In genomic region chrX:65695849-65696248, GRCh38 we compare ENCODE assay signal across 11 cellular contexts. TPM values are rescaled to one million over a fixed set of nuclear protein-coding genes. Genes with fewer than 3 reads are reported as not detected.
DNase-seq lines count a peak whose midpoint lies in the region; ATAC-seq, FAIRE-seq and TF ChIP-seq lines count a peak whose summit lies in the region.
"Had no signal": no experiment of that assay in that cellular context is flagged by ENCODE, and none has a peak within 500 bp of the region (broad histone marks: within the 10 kb centered on the region; RNA-seq: fewer than 3 reads in every experiment).

No MANE protein-coding gene starts in this region.

- H3K9me3 ChIP-seq in CD8-positive, alpha-beta T cell (ENCODE audit: low read length): no peaks in the 10 kb centered on the region
- no peaks in the 10 kb centered on the region for H3K9me3 ChIP-seq in K562 (replicated peaks; ENCODE audit: control insufficient read depth, insufficient read depth, low read depth, low read length)
- H3K9me3 ChIP-seq in neutrophil: no peaks in the 10 kb centered on the region

- intact Hi-C loops in CD8-positive, alpha-beta T cell (cut with DNase I, micrococcal nuclease): loop anchor here (5.0 to 10.0 kb wide), 2 partner anchors 99 to 289 kb away; no protein-coding TSS in a partner anchor
- intact Hi-C loops in K562 (cut with micrococcal nuclease) (loop anchor here (5.0 kb wide), 1 partner anchor 311 kb away; no protein-coding TSS in a partner anchor), head of caudate nucleus (cut with DNase I) (no loop called here)

- peak overlapping the region; percentile 20 for H3K4me3 ChIP-seq in CD8-positive, alpha-beta T cell (ENCODE audit: low read depth, low read length)
- H3K4me3 ChIP-seq in KMS-11 (IDR thresholded peaks at IDR 0.05; ENCODE audit: insufficient read depth, low read depth, low read length) (no peak overlapping the region), K562 (no peak overlapping the region), neutrophil (ENCODE audit: low read depth in 1 of 2, low read length in 1 of 2) (peak overlapping the region; percentile 3 to 35)

- H3K4me2 ChIP-seq in KMS-11 (peak overlapping the region; percentile 95), K562 (ENCODE audit: insufficient read depth, low read length) (peak overlapping the region; percentile 21)

- DNase-seq in CD8-positive, alpha-beta T cell: no peak
- peak; percentile 36 to 62 (median 37) for DNase-seq in K562 (ENCODE audit: extremely low read depth in 1 of 4, low spot score in 3 of 4)
- DNase-seq in head of caudate nucleus: no peak
- no peak for DNase-seq in progenitor cell of endocrine pancreas (ENCODE audit: low spot score, unreplicated experiment)
- DNase-seq in KBM-7: no peak
- DNase-seq in type B pancreatic cell (ENCODE audit: extremely low spot score, unreplicated experiment): no peak
- DNase-seq: activated effector memory CD4-positive, alpha-beta T cell treated with anti-CD3 and anti-CD28 coated beads, Interleukin-2, amount 50 U/mL, for 16 hours; H9; stimulated activated CD4-positive, alpha-beta T cell treated with anti-CD3 and anti-CD28 coated beads, Interleukin-4, amount 100 ng/mL, for 4 hours had no signal

- H2AFZ ChIP-seq in KMS-11 (ENCODE audit: low read depth): no peak overlapping the region
- H2AFZ ChIP-seq in K562 (ENCODE audit: low read depth, low read length): no peak overlapping the region

- peak; percentile 69 for FAIRE-seq in K562 (lab: Jason Lieb, UNC)

- H3K9me1 ChIP-seq in K562 (ENCODE audit: control insufficient read depth, insufficient read depth, low read length): no peaks in the 10 kb centered on the region

- H3K4me1 Mint-ChIP-seq in CD8-positive, alpha-beta T cell (ENCODE audit: low read depth): peaks cover 87% of the 10 kb centered on the region
- H3K4me1 Mint-ChIP-seq in progenitor cell of endocrine pancreas (ENCODE audit: low read depth) (peaks cover 4% of the 10 kb centered on the region), type B pancreatic cell (ENCODE audit: unreplicated experiment) (no peaks in the 10 kb centered on the region)

- H3K36me3 Mint-ChIP-seq in CD8-positive, alpha-beta T cell: peaks cover 28% of the 10 kb centered on the region
- no peaks in the 10 kb centered on the region for H3K36me3 Mint-ChIP-seq in progenitor cell of endocrine pancreas (ENCODE audit: insufficient read depth)
- H3K36me3 Mint-ChIP-seq in type B pancreatic cell: peaks cover 3% of the 10 kb centered on the region

- H3K79me2 ChIP-seq in KMS-11 (ENCODE audit: insufficient read depth, low read depth): peaks cover 94% of the 10 kb centered on the region
- H3K79me2 ChIP-seq in K562 (ENCODE audit: control insufficient read depth, insufficient read depth, low read length): peaks cover 96% of the 10 kb centered on the region

- no peaks in the 10 kb centered on the region for H3K27me3 Mint-ChIP-seq in CD8-positive, alpha-beta T cell (ENCODE audit: low read depth)
- no peaks in the 10 kb centered on the region for H3K27me3 Mint-ChIP-seq in progenitor cell of endocrine pancreas
- no peaks in the 10 kb centered on the region for H3K27me3 Mint-ChIP-seq in type B pancreatic cell

- in situ Hi-C loops in K562 (cut with MboI) (no loop called here), KBM-7 (cut with MboI; ENCODE audit: low pct_unique_long_range_greater_than_20kb, low sequenced_read_pairs) (no loop called here)

- CTCF ChIA-PET in CD8-positive, alpha-beta T cell (lab: Charles Lee): interaction anchor here (0.7 to 1.5 kb wide), 2 partner anchors 29 to 95 kb away, joined by 3 to 6 read pairs; partner anchors contain the start of gene MSN
- CTCF ChIA-PET in K562 (lab: Yijun Ruan, JAX; ENCODE audit: low intra/inter-chr PET ratio): no interaction called here

- H3K27ac Mint-ChIP-seq in CD8-positive, alpha-beta T cell: peak overlapping the region; percentile 97
- H3K27ac Mint-ChIP-seq in progenitor cell of endocrine pancreas (no peak overlapping the region), type B pancreatic cell (no peak overlapping the region)

- no TSS peak for BruUV-seq in K562 (replicated peaks; lab: Mats Ljungman, UMichigan)

- TF ChIP-seq CTCF in CD8-positive, alpha-beta T cell (IDR thresholded peaks at IDR 0.05): no peak
- TF ChIP-seq CTCF in KMS-11 (conservative IDR thresholded peaks at IDR 0.05; ENCODE audit: low read depth, low read length): no peak
- no peak for TF ChIP-seq CTCF in K562 (IDR thresholded peaks at IDR 0.05 in 2 of 3, conservative IDR thresholded peaks at IDR 0.05 in 1 of 3; ENCODE audit: insufficient read depth in 2 of 3, low read depth in 1 of 3, low read length in 3 of 3)
- no peak for TF ChIP-seq CTCF in neutrophil (IDR thresholded peaks at IDR 0.05)
- no peak for TF ChIP-seq CTCF in progenitor cell of endocrine pancreas (IDR thresholded peaks at IDR 0.05; ENCODE audit: unreplicated experiment)
- no peak for TF ChIP-seq CTCF in type B pancreatic cell (conservative IDR thresholded peaks at IDR 0.05)

- H3K36me3 ChIP-seq in CD8-positive, alpha-beta T cell (ENCODE audit: insufficient read depth, low read length): no peaks in the 10 kb centered on the region
- H3K36me3 ChIP-seq in KMS-11 (ENCODE audit: insufficient read depth) (no peaks in the 10 kb centered on the region), K562 (ENCODE audit: control insufficient read depth, insufficient read depth, low read length) (peaks cover 39% of the 10 kb centered on the region), neutrophil (no peaks in the 10 kb centered on the region)

- no peak overlapping the region for H3K9ac ChIP-seq in KMS-11
- peak overlapping the region in 1 of 2 experiments; percentile 46; a peak in 2 of 4 replicates for H3K9ac ChIP-seq in K562 (ENCODE audit: insufficient read depth in 1 of 2, low read depth in 2 of 2, low read length in 2 of 2)

- H3K27me3 ChIP-seq in CD8-positive, alpha-beta T cell (ENCODE audit: insufficient read depth, low read length): no peaks in the 10 kb centered on the region
- H3K27me3 ChIP-seq in KMS-11 (ENCODE audit: insufficient read depth, low read depth): no peaks in the 10 kb centered on the region
- H3K27me3 ChIP-seq in K562 (ENCODE audit: control insufficient read depth in 2 of 2, insufficient read depth in 2 of 2, low read length in 2 of 2): no peaks in the 10 kb centered on the region
- H3K27me3 ChIP-seq in neutrophil: no peaks in the 10 kb centered on the region

- no peak for TF ChIP-seq RAD21 in K562 (CRISPR knock-in tag; conservative IDR thresholded peaks at IDR 0.05 in 1 of 2, IDR thresholded peaks at IDR 0.05 in 1 of 2)

- H4K20me1 ChIP-seq in KMS-11 (ENCODE audit: insufficient read depth) (no peaks in the 10 kb centered on the region), K562 (replicated peaks; ENCODE audit: control insufficient read depth, insufficient read depth, low read length) (peaks cover 11% of the 10 kb centered on the region)

- WGBS in K562 (ENCODE audit: insufficient coverage, low coverage, missing lambda C conversion rate): 0% methylated on average over 1 of the region's 1 CpG

- ATAC-seq in CD8-positive, alpha-beta T cell: no peak
- peak; percentile 35 for ATAC-seq in K562

- TF ChIP-seq POLR2A in K562 (conservative IDR thresholded peaks at IDR 0.05): no peak

- TF ChIP-seq EP300 in K562 (IDR thresholded peaks at IDR 0.05; ENCODE audit: low read length): no peak

- H3K4me3 Mint-ChIP-seq in CD8-positive, alpha-beta T cell: peak overlapping the region; percentile 81
- H3K4me3 Mint-ChIP-seq in progenitor cell of endocrine pancreas (ENCODE audit: low read depth): no peak overlapping the region
- H3K4me3 Mint-ChIP-seq in type B pancreatic cell: no peak overlapping the region
- H3K4me3 Mint-ChIP-seq: H9 had no signal

- H3K9me3 Mint-ChIP-seq in CD8-positive, alpha-beta T cell: no peaks in the 10 kb centered on the region
- peaks cover 25% of the 10 kb centered on the region for H3K9me3 Mint-ChIP-seq in progenitor cell of endocrine pancreas (ENCODE audit: low read depth)
- H3K9me3 Mint-ChIP-seq in type B pancreatic cell: no peaks in the 10 kb centered on the region

- POLR2A ChIA-PET in CD8-positive, alpha-beta T cell (lab: Charles Lee): interaction anchor here (1.0 to 1.2 kb wide), 2 partner anchors 11 to 28 kb away, joined by 4 read pairs; partner anchors contain the start of gene MSN
- POLR2A ChIA-PET in K562 (lab: Yijun Ruan, JAX): interaction anchor here (0.6 to 1.2 kb wide), 4 partner anchors 10 to 31 kb away, joined by 3 read pairs; no protein-coding TSS in a partner anchor

- peak overlapping the region; percentile 9 for H3K27ac ChIP-seq in CD8-positive, alpha-beta T cell (ENCODE audit: low read depth, low read length)
- peak overlapping the region; percentile 92 for H3K27ac ChIP-seq in KMS-11
- H3K27ac ChIP-seq in K562 (ENCODE audit: extremely low read depth, low read depth, low read length): peak overlapping the region; percentile 81
- peak overlapping the region; percentile 94 for H3K27ac ChIP-seq in neutrophil

- peaks cover 93% of the 10 kb centered on the region for H3K4me1 ChIP-seq in CD8-positive, alpha-beta T cell (ENCODE audit: insufficient read depth, low read length)
- peaks cover 92% of the 10 kb centered on the region for H3K4me1 ChIP-seq in KMS-11 (ENCODE audit: low read depth, poor library complexity, severe bottlenecking)
- peaks cover 26 to 48% of the 10 kb centered on the region in 2 experiments for H3K4me1 ChIP-seq in K562 (replicated peaks in 1 of 2; ENCODE audit: control insufficient read depth in 2 of 2, insufficient read depth in 2 of 2, low read length in 2 of 2)
- H3K4me1 ChIP-seq in neutrophil (ENCODE audit: control insufficient read depth in 1 of 2, insufficient read depth in 1 of 2, low read depth in 1 of 2, low read length in 1 of 2): peaks cover 84 to 94% of the 10 kb centered on the region in 2 experiments

RNA-seq across cellular contexts. Expression of gene MSN, which starts 28.4 kb away (rescaled TPM):
- total RNA-seq in CD8-positive, alpha-beta T cell: 100 to 1,000 TPM; 285 to 286 TPM
- total RNA-seq in K562 (2011; cell fraction: chromatin; rRNA removed; ENCODE audit: low replicate concordance): 60.7 and 70.4 TPM in 2 replicates
- total RNA-seq in K562 (2011; cell fraction: nucleolus; rRNA removed): 61.2 and 71.2 TPM in 2 replicates
- 79.1 and 109 TPM in 2 replicates for total RNA-seq in K562 (2011; cell fraction: nucleoplasm; rRNA removed)
- total RNA-seq in K562 (2014; rRNA removed) (224 and 261 TPM in 2 replicates), K562 (2014; rRNA removed; fragmentation: Illumina TruSeq; extraction: Trizol) (218 and 234 TPM in 2 replicates), K562 (2015; rRNA removed; fragmentation: Illumina TruSeq; extraction: Trizol) (237 and 240 TPM in 2 replicates), K562 (2021) (294 and 346 TPM in 2 replicates), progenitor cell of endocrine pancreas (28.8 and 34.0 TPM in 2 replicates), type B pancreatic cell (ENCODE audit: low replicate concordance) (16.7 and 80.7 TPM in 2 replicates)
- polyA plus RNA-seq in K562 (2011; rRNA removed) (320 and 393 TPM in 2 replicates), K562 (2014; fragmentation: Illumina TruSeq; extraction: Trizol) (450 and 486 TPM in 2 replicates), K562 (2014; fragmentation: Nextera tagmentation; extraction: Ambion mirVana) (100 to 1,000 TPM; 128 to 283 TPM), K562 (2014; rRNA removed) (193 and 236 TPM in 2 replicates)
- 320 and 357 TPM in 2 replicates for polyA plus RNA-seq in K562 (2011; cell fraction: cytosol; rRNA removed)
- 205 and 240 TPM in 2 replicates for polyA plus RNA-seq in K562 (2011; cell fraction: nucleus; rRNA removed)
- polyA plus RNA-seq in K562 (2012): 355 and 371 TPM in 2 replicates
- polyA minus RNA-seq in K562 (2011; rRNA and poly(A)+ RNA removed): 381 and 481 TPM in 2 replicates
- 197 and 272 TPM in 2 replicates for polyA minus RNA-seq in K562 (2011; cell fraction: cytosol; rRNA and poly(A)+ RNA removed)
- polyA minus RNA-seq in K562 (2011; cell fraction: nucleus; rRNA and poly(A)+ RNA removed): 53.3 and 91.7 TPM in 2 replicates

Comparison
In these comparisons a context has a peak if more than half of its experiments do, and no peak if none do; other contexts are left out.
1. DNase-seq: peak in K562 (4 of 4); none in CD8-positive, alpha-beta T cell (0 of 7), head of caudate nucleus (0 of 42), progenitor cell of endocrine pancreas (single experiment), KBM-7 (single experiment) and type B pancreatic cell (single experiment).
2. H3K27ac ChIP-seq: peak in every context shown above with its lines; median percentile 94 in neutrophil; 92 in KMS-11; 81 in K562; 9 in CD8-positive, alpha-beta T cell.
3. H3K4me3 ChIP-seq: peak in CD8-positive, alpha-beta T cell (single experiment) and neutrophil (2 of 2); none in KMS-11 (single experiment) and K562 (single experiment).